Comparison of ENCODE assay signal across 1 cellular context in the genomic region with DNA sequence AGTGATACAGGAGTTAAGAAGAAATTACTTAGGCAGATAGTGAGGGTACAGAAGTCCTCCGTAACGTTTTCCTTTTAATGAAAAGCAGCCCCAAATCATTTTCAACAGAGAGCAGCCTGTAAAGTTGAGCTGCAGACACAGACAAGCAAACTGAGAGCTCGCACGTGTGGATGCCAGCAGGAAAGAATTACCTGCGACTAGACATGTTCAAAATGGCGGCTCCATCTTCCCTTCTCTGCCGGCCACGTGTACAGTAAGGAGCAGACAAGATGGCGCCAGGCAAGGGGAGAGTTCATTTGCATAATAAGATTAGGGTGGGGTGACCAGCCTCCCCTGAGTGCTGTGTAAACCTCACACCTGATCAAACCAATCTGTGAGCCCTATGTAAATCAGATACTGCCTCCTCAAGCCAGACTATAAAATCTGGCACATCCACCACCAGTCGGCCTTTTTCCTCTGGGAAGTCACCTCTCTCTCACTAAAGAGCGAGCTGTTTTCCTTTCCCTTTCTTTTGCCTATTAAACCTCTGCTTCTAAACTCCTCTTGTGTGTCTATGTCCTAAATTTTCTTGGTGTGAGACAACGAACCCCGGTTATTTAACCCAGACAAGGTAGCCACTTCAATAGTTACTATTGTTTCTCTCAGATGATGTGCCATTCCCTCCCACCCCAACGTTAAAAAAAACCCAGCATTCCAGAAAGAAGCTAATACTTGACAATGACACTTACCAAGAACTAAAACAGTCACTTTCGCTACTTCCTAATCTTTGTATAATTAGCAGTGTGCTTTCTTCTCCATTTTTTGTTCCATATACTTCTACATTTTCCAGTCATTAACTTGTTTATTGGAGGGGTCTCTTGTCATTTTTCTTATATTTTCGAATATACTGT.
TF ChIP-seq lines count a peak whose summit lies in the region.

No MANE protein-coding gene starts in this region.

TF ChIP-seq in H1, 55 proteins besides CTCF, POLR2A, EP300 and RAD21 (continued from another document):
- TF ChIP-seq E2F6 (IDR thresholded peaks at IDR 0.05) = peak; percentile 57
- TF ChIP-seq PHF8 (conservative IDR thresholded peaks at IDR 0.05; ENCODE audit: low read depth, low read length) = no peak
- peak; percentile 80 for TF ChIP-seq MAX (IDR thresholded peaks at IDR 0.05)
